ENCODE assay signal across 8 cellular contexts in genomic region chr14:34301107-34301734, GRCh38.
A peak's percentile ranks its signal among the peaks of the same experiment; 100 is the strongest.
DNase-seq lines count a peak whose midpoint lies in the region; ATAC-seq and TF ChIP-seq lines count a peak whose summit lies in the region.

No MANE protein-coding gene starts in this region.

- no peaks in the 10 kb centered on the region for H4K20me1 ChIP-seq in mammary epithelial cell (ENCODE audit: insufficient read depth, low read length)

- dilution Hi-C loops in mammary epithelial cell (cut with HindIII; ENCODE audit: low sequenced_read_pairs): no loop called here

- no peaks in the 10 kb centered on the region for H3K36me3 Mint-ChIP-seq in HFFc6 (ENCODE audit: low read depth)

- H3K9ac ChIP-seq in mammary epithelial cell (ENCODE audit: insufficient read depth, low read length): no peak overlapping the region

- CTCF ChIA-PET in mammary epithelial cell (lab: Charles Lee; ENCODE audit: low non-redundant PET): interaction anchor here (0.6 to 0.7 kb wide), 3 partner anchors 203 to 460 kb away, joined by 3 to 6 read pairs (median 5); no protein-coding TSS in a partner anchor

- H3K27ac ChIP-seq in mammary epithelial cell (ENCODE audit: insufficient read depth, low read depth, low read length): no peak overlapping the region
- no peak overlapping the region for H3K27ac ChIP-seq in lung (ENCODE audit: low read depth in 1 of 2, low read length in 1 of 2)

- intact Hi-C loops in mammary epithelial cell (cut with micrococcal nuclease): loop anchor here (1.0 to 10.0 kb wide), 7 partner anchors 72 to 1725 kb away; no protein-coding TSS in a partner anchor

- TF ChIP-seq CTCF in HFFc6 (IDR thresholded peaks at IDR 0.05): peak; percentile 79
- TF ChIP-seq CTCF in mammary epithelial cell (conservative IDR thresholded peaks at IDR 0.05 in 1 of 2, IDR thresholded peaks at IDR 0.05 in 1 of 2; ENCODE audit: extremely low read depth in 1 of 2, insufficient read depth in 1 of 2, low read depth in 1 of 2, low read length in 2 of 2): peak; percentile 70 to 71
- TF ChIP-seq CTCF in lung (IDR thresholded peaks at IDR 0.05; ENCODE audit: control extremely low read depth, extremely low read depth): peak; percentile 17

- H3K9me3 Mint-ChIP-seq in HFFc6: no peaks in the 10 kb centered on the region

- no peaks in the 10 kb centered on the region for H3K27me3 ChIP-seq in mammary epithelial cell (ENCODE audit: insufficient read depth, low read length)
- H3K27me3 ChIP-seq in lung (ENCODE audit: control insufficient read depth, insufficient read depth): no peaks in the 10 kb centered on the region

- peak; percentile 41 for ATAC-seq in lung (ENCODE audit: insufficient read depth, low FRiP score)
- no peak for ATAC-seq in HG02623 (IDR thresholded peaks at IDR 0.05; ENCODE audit: unreplicated experiment)
- ATAC-seq in GM21390 (IDR thresholded peaks at IDR 0.05; ENCODE audit: unreplicated experiment): no peak

- H3K4me3 ChIP-seq in mammary epithelial cell (replicated peaks in 1 of 3; ENCODE audit: insufficient read depth in 1 of 3, low read depth in 2 of 3, low read length in 3 of 3) (no peak overlapping the region), lung (no peak overlapping the region)

- H3K4me1 ChIP-seq in mammary epithelial cell (ENCODE audit: insufficient read depth, low read length) (peaks cover 18% of the 10 kb centered on the region), lung (ENCODE audit: control insufficient read depth in 2 of 2, insufficient read depth in 2 of 2, low read length in 2 of 2) (no peaks in the 10 kb centered on the region)

- peaks cover 8% of the 10 kb centered on the region; the same call in 1 of the 2 replicates for H3K4me1 Mint-ChIP-seq in HFFc6 (ENCODE audit: low read depth)

- no peaks in the 10 kb centered on the region for H3K79me2 ChIP-seq in mammary epithelial cell (ENCODE audit: insufficient read depth, low read length)

- no peak overlapping the region for H3K4me2 ChIP-seq in mammary epithelial cell (ENCODE audit: insufficient read depth, low read depth, low read length)

- peak; percentile 5 for DNase-seq in DMS114 treated with DMSO at 0.1 percent for 48 hours (lab: John Stamatoyannopoulos, UW; ENCODE audit: unreplicated experiment)
- peak; percentile 25 for DNase-seq in HFFc6
- peak; percentile 44 to 76 for DNase-seq in NCI-H526 (lab: John Stamatoyannopoulos, UW)
- DNase-seq in mammary epithelial cell: peak; percentile 46
- no peak for DNase-seq in lung (ENCODE audit: low spot score)
- no peak for DNase-seq in activated CD4-positive, CD25-positive, alpha-beta regulatory T cell treated with anti-CD3 and anti-CD28 coated beads, Interleukin-2, amount 50 U/mL, for 72 hours

- no peaks in the 10 kb centered on the region for H3K36me3 ChIP-seq in mammary epithelial cell (ENCODE audit: insufficient read depth, low read length)
- no peaks in the 10 kb centered on the region for H3K36me3 ChIP-seq in lung (ENCODE audit: control insufficient read depth in 2 of 2, insufficient read depth in 2 of 2, low read length in 2 of 2)

- WGBS in mammary epithelial cell (ENCODE audit: low coverage, missing lambda C conversion rate): 0% methylated on average over 1 of the region's 1 CpG
- WGBS in lung, 2 donors: 4 to 15% methylated on average over 1 of the region's 1 CpG

- H3K27ac Mint-ChIP-seq in HFFc6: no peak overlapping the region

- no peak overlapping the region for H2AFZ ChIP-seq in mammary epithelial cell (ENCODE audit: low read depth, low read length)

- H3K4me3 Mint-ChIP-seq in HFFc6: no peak overlapping the region

- in situ Hi-C loops in mammary epithelial cell (cut with MboI; ENCODE audit: low sequenced_read_pairs in 2 of 2): loop anchor here (5.0 to 25.0 kb wide), 3 partner anchors 456 to 1714 kb away; no protein-coding TSS in a partner anchor

- H3K27me3 Mint-ChIP-seq in HFFc6 (ENCODE audit: insufficient read depth): peaks cover 7% of the 10 kb centered on the region

- H3K9me3 ChIP-seq in mammary epithelial cell (replicated peaks; ENCODE audit: insufficient read depth, low read length) (no peaks in the 10 kb centered on the region), lung (ENCODE audit: control insufficient read depth in 2 of 2, insufficient read depth in 1 of 2, low read length in 1 of 2) (no peaks in the 10 kb centered on the region)

- BruUV-seq in mammary epithelial cell (replicated peaks; lab: Mats Ljungman, UMichigan): no TSS peak

Comparison
In these comparisons a context has a peak if more than half of its experiments do, and no peak if none do; other contexts are left out.
1. DNase-seq: peak in DMS114 treated with DMSO at 0.1 percent for 48 hours (single experiment), HFFc6 (single experiment), NCI-H526 (2 of 2) and mammary epithelial cell (single experiment); none in lung (single experiment) and activated CD4-positive, CD25-positive, alpha-beta regulatory T cell treated with anti-CD3 and anti-CD28 coated beads, Interleukin-2, amount 50 U/mL, for 72 hours (single experiment).
2. CTCF ChIP-seq: peak in every context shown above with its lines; median percentile 79 in HFFc6; 70 in mammary epithelial cell; 17 in lung.